19 cellular contexts compared by ENCODE assay signal in genomic region chr4:16684083-16684482, GRCh38.
DNase-seq lines count a peak whose midpoint lies in the region; ATAC-seq and TF ChIP-seq lines count a peak whose summit lies in the region.
"Had no signal": no experiment of that assay in that cellular context is flagged by ENCODE, and none has a peak within 500 bp of the region (broad histone marks: within the 10 kb centered on the region; RNA-seq: fewer than 3 reads in every experiment).

No MANE protein-coding gene starts in this region.

- H3K79me2 ChIP-seq in smooth muscle cell (ENCODE audit: low read depth) = no peaks in the 10 kb centered on the region

- peak overlapping the region; percentile 9 for H2AFZ ChIP-seq in smooth muscle cell (ENCODE audit: low read depth)

- H3K4me2 ChIP-seq in smooth muscle cell = peak overlapping the region; percentile 63

- H3F3A ChIP-seq in smooth muscle cell (ENCODE audit: low read depth) = peaks cover 13% of the 10 kb centered on the region

- 19% methylated on average over 6 of the region's 6 CpGs for WGBS in smooth muscle cell (ENCODE audit: low lambda C conversion rate)

- H4K20me1 ChIP-seq in smooth muscle cell (ENCODE audit: low read depth) = no peaks in the 10 kb centered on the region

- no peaks in the 10 kb centered on the region for H3K27me3 ChIP-seq in smooth muscle cell (ENCODE audit: low read depth)
- H3K27me3 ChIP-seq: suprapubic skin had no signal

- TF ChIP-seq CTCF in cardiac fibroblast (IDR thresholded peaks at IDR 0.05; ENCODE audit: low read depth, low read length) (no peak), smooth muscle cell (IDR thresholded peaks at IDR 0.05; ENCODE audit: borderline replicate concordance, insufficient read depth, poor library complexity, severe bottlenecking) (no peak)

- peak overlapping the region; percentile 72 for H3K9ac ChIP-seq in smooth muscle cell (ENCODE audit: low read depth)

- peak; percentile 26 for DNase-seq in GM03348 (ENCODE audit: low spot score)
- DNase-seq in cardiac fibroblast (ENCODE audit: low read depth in 2 of 2) = peak; percentile 81 to 92
- no peak for DNase-seq in left cardiac atrium
- no peak for DNase-seq in smooth muscle cell (lab: John Stamatoyannopoulos, UW; ENCODE audit: unreplicated experiment)
- no peak for DNase-seq in HPDE6-E6E7 (ENCODE audit: extremely low spot score)
- no peak for DNase-seq in NK-92 treated with Interleukin-12 subunit alpha and Interleukin-12 subunit beta, amount 100 ng/mL, for 24 hours (lab: John Stamatoyannopoulos, UW)
- no peak for DNase-seq in GOT3 (lab: John Stamatoyannopoulos, UW)
- DNase-seq in RPMI8226 = no peak
- DNase-seq: activated CD4-positive, alpha-beta T cell treated with anti-CD3 and anti-CD28 coated beads for 4 hours; activated naive CD8-positive, alpha-beta T cell treated with anti-CD3 and anti-CD28 coated beads for 36 hours; activated T-cell treated with anti-CD3 and anti-CD28 coated beads, Interleukin-2, amount 50 U/mL, for 1 hour; cortex of kidney; DND-41; islet precursor cell; NCI-H2029 treated with DMSO at 0.1 percent for 48 hours; posterior cingulate gyrus; T-helper 17 cell had no signal

- H3K4me1 ChIP-seq in smooth muscle cell (ENCODE audit: low read depth) = peaks cover 37% of the 10 kb centered on the region

- intact Hi-C loops in left cardiac atrium (cut with DNase I) = no loop called here

- no peaks in the 10 kb centered on the region for H3K36me3 ChIP-seq in smooth muscle cell (ENCODE audit: low read depth)
- H3K36me3 ChIP-seq: suprapubic skin had no signal

- H3K27ac ChIP-seq in smooth muscle cell (ENCODE audit: low read depth) = peak overlapping the region; percentile 87
- H3K27ac ChIP-seq: C4-2B, suprapubic skin had no signal

- ATAC-seq in left cardiac atrium = peak; percentile 47 to 74
- ATAC-seq: T-helper 17 cell had no signal

- no peaks in the 10 kb centered on the region for H3K9me3 ChIP-seq in smooth muscle cell (replicated peaks; ENCODE audit: low read depth)
- H3K9me3 ChIP-seq: suprapubic skin had no signal

- H3K4me3 ChIP-seq in cardiac fibroblast (replicated peaks in 1 of 2; ENCODE audit: low read depth in 2 of 2, low read length in 2 of 2) = no peak overlapping the region
- H3K4me3 ChIP-seq in smooth muscle cell = peak overlapping the region; percentile 21
- H3K4me3 ChIP-seq: suprapubic skin had no signal

Comparison
In these comparisons a context has a peak if more than half of its experiments do, and no peak if none do; other contexts are left out.
1. DNase-seq: peak in GM03348 (single experiment) and cardiac fibroblast (2 of 2); none in left cardiac atrium (single experiment), smooth muscle cell (single experiment), HPDE6-E6E7 (single experiment), NK-92 treated with Interleukin-12 subunit alpha and Interleukin-12 subunit beta, amount 100 ng/mL, for 24 hours (single experiment), GOT3 (single experiment) and RPMI8226 (single experiment).